Comparison of ENCODE assay signal across 23 cellular contexts in the genomic region with DNA sequence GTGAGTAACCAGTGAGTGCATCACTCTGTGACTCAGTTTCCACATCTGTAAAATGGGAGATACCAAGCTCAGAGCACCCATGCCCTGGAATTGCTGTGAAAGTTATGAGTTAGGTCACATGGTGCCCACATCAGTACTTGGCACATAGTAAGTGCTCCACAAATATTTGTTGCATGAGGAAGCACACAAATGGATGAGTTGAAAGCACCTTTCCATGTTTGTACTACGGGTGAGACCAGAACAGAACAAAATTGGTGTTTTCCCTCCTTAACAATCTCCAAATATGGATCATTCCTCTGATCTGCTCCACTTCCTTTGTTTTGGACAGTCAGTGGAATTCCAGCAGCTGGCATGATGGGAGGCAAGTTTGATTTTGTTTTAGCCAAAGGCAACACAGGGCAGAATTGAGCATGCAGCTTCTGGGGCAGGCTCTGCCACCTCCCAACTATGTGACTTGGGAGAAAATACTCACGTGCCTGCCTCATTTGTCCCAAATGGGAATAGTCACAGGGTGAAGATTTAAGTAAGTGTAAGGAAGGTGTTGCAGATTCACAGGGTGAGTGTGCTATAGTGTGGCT.
DNase-seq lines count a peak whose midpoint lies in the region; ATAC-seq, FAIRE-seq and TF ChIP-seq lines count a peak whose summit lies in the region.
"Had no signal": no experiment of that assay in that cellular context is flagged by ENCODE, and none has a peak within 500 bp of the region (broad histone marks: within the 10 kb centered on the region; RNA-seq: fewer than 3 reads in every experiment).

No MANE protein-coding gene starts in this region.

- CTCF ChIA-PET in HepG2 (lab: Yijun Ruan, JAX; ENCODE audit: low intra/inter-chr PET ratio, low total read pairs) = no interaction called here

- no peaks in the 10 kb centered on the region for H4K20me1 ChIP-seq in HepG2 (ENCODE audit: insufficient read depth, low read length)
- H4K20me1 ChIP-seq: BLaER1 had no signal

- in situ Hi-C loops in HepG2 (cut with HindIII; ENCODE audit: extremely low pct_ligation_motif_present, low pct_unique_long_range_greater_than_20kb) = no loop called here

- TF ChIP-seq POLR2A in HepG2 (IDR thresholded peaks at IDR 0.05; ENCODE audit: insufficient read depth in 1 of 2, low read depth in 2 of 2, low read length in 2 of 2) (no peak), right lobe of liver (IDR thresholded peaks at IDR 0.05) (no peak)

- no peak overlapping the region for H3K9ac ChIP-seq in HepG2 (ENCODE audit: insufficient read depth, low read depth, low read length)
- H3K9ac ChIP-seq: BLaER1 had no signal

- H3K9me3 Mint-ChIP-seq in progenitor cell of endocrine pancreas (ENCODE audit: low read depth) = no peaks in the 10 kb centered on the region
- H3K9me3 Mint-ChIP-seq: GM23338 had no signal

- TF ChIP-seq CTCF in HepG2 (CRISPR knock-in tag; IDR thresholded peaks at IDR 0.05) = no peak
- no peak for TF ChIP-seq CTCF in right lobe of liver (IDR thresholded peaks at IDR 0.05)
- TF ChIP-seq CTCF in left lung (IDR thresholded peaks at IDR 0.05) = no peak
- TF ChIP-seq CTCF in progenitor cell of endocrine pancreas (IDR thresholded peaks at IDR 0.05; ENCODE audit: unreplicated experiment) = no peak

- intact Hi-C loops in HepG2 (cut with micrococcal nuclease; ENCODE audit: unreplicated experiment) (no loop called here), right lobe of liver (cut with DNase I) (no loop called here), left lung (cut with DNase I) (no loop called here)

- no peak overlapping the region for H2AFZ ChIP-seq in HepG2 (ENCODE audit: low read length)
- H2AFZ ChIP-seq: GM23338 had no signal

- H3K9me3 ChIP-seq in HepG2 (ENCODE audit: low read length) (no peaks in the 10 kb centered on the region), right lobe of liver (no peaks in the 10 kb centered on the region), left lung (no peaks in the 10 kb centered on the region)
- H3K9me3 ChIP-seq: BLaER1 had no signal

- H3K4me1 ChIP-seq in HepG2 (ENCODE audit: insufficient read depth, low read length) (peaks cover 52% of the 10 kb centered on the region), right lobe of liver (peaks cover 0 to 22% (median 0%) of the 10 kb centered on the region in 4 donors), left lung (peaks cover 6 to 16% of the 10 kb centered on the region in 2 donors)

- H3K4me3 ChIP-seq in HepG2 (replicated peaks in 1 of 3; ENCODE audit: insufficient read depth in 1 of 3, low read depth in 2 of 3, low read length in 3 of 3) (no peak overlapping the region), right lobe of liver (no peak overlapping the region), left lung (no peak overlapping the region)
- H3K4me3 ChIP-seq: BLaER1, GM23338, SK-N-MC had no signal

- FAIRE-seq in HepG2 (lab: Jason Lieb, UNC) = no peak
- FAIRE-seq: GM12891 had no signal

- H3K4me2 ChIP-seq in HepG2 (ENCODE audit: low read depth, low read length) = no peak overlapping the region
- H3K4me2 ChIP-seq: GM23338 had no signal

- ATAC-seq in HepG2 = no peak
- ATAC-seq in right lobe of liver = no peak
- peak; percentile 58 for ATAC-seq in left lung
- no peak for ATAC-seq in HG03280 (IDR thresholded peaks at IDR 0.05; ENCODE audit: unreplicated experiment)
- ATAC-seq: GM23338 had no signal

- H3K27me3 ChIP-seq in HepG2 (ENCODE audit: control insufficient read depth in 1 of 2, insufficient read depth in 2 of 2, low read length in 2 of 2) (peaks cover 0 to 12% of the 10 kb centered on the region in 2 experiments; a peak in 3 of 5 replicates), right lobe of liver (no peaks in the 10 kb centered on the region), left lung (no peaks in the 10 kb centered on the region)

- H3K4me3 Mint-ChIP-seq in progenitor cell of endocrine pancreas (ENCODE audit: low read depth) = no peak overlapping the region
- H3K4me3 Mint-ChIP-seq: CD4-positive, alpha-beta memory T cell; GM23338 had no signal

- peaks cover 41% of the 10 kb centered on the region for H3K4me1 Mint-ChIP-seq in progenitor cell of endocrine pancreas (ENCODE audit: low read depth)
- H3K4me1 Mint-ChIP-seq: CD4-positive, alpha-beta memory T cell had no signal

- H3K79me2 ChIP-seq in HepG2 (ENCODE audit: insufficient read depth, low read length) = no peaks in the 10 kb centered on the region

- H3K27ac Mint-ChIP-seq in progenitor cell of endocrine pancreas = peak overlapping the region; percentile 43
- H3K27ac Mint-ChIP-seq: CD4-positive, alpha-beta memory T cell; GM23338 had no signal

- peaks cover 10% of the 10 kb centered on the region for H3K27me3 Mint-ChIP-seq in progenitor cell of endocrine pancreas

- DNase-seq in HepG2 (ENCODE audit: low spot score) = peak; percentile 35
- DNase-seq in right lobe of liver = no peak
- DNase-seq in left lung = no peak
- DNase-seq in progenitor cell of endocrine pancreas (ENCODE audit: low spot score, unreplicated experiment) = no peak
- DNase-seq in cortex of kidney (lab: John Stamatoyannopoulos, UW) = no peak
- DNase-seq in stimulated activated naive CD4-positive, alpha-beta T cell treated with Interleukin-2 at 50 U/mL for 16 hours (lab: John Stamatoyannopoulos, UW) = no peak
- no peak for DNase-seq in stimulated activated CD4-positive, alpha-beta T cell treated with anti-CD3 and anti-CD28 coated beads, Interleukin-2, amount 100 ng/mL, for 24 hours
- DNase-seq: ACHN; CD4-positive, alpha-beta memory T cell; HCEC 1CT; MM.1S; NCI-H1048; NCI-H1417 treated with DMSO at 0.1 percent for 48 hours; NCI-H187; NCI-H446; NCI-H526 treated with DMSO at 0.1 percent for 48 hours; SHP77 had no signal

- no peaks in the 10 kb centered on the region for H3K36me3 Mint-ChIP-seq in progenitor cell of endocrine pancreas (ENCODE audit: insufficient read depth)
- H3K36me3 Mint-ChIP-seq: CD4-positive, alpha-beta memory T cell had no signal

- no peak overlapping the region for H3K27ac ChIP-seq in HepG2 (ENCODE audit: extremely low read length, insufficient read depth, low read length)
- no peak overlapping the region for H3K27ac ChIP-seq in right lobe of liver
- H3K27ac ChIP-seq in left lung = no peak overlapping the region
- H3K27ac ChIP-seq: 22Rv1, BLaER1, SK-N-MC had no signal

- TF ChIP-seq EP300 in HepG2 (IDR thresholded peaks at IDR 0.05; ENCODE audit: low read depth in 2 of 2, low read length in 2 of 2) (no peak), HepG2 (CRISPR knock-in tag; IDR thresholded peaks at IDR 0.05; ENCODE audit: borderline replicate concordance) (no peak)

- no peaks in the 10 kb centered on the region for H3K36me3 ChIP-seq in HepG2 (replicated peaks in 1 of 2; ENCODE audit: control insufficient read depth in 1 of 2, insufficient read depth in 2 of 2, low read length in 2 of 2)
- no peaks in the 10 kb centered on the region for H3K36me3 ChIP-seq in right lobe of liver
- no peaks in the 10 kb centered on the region for H3K36me3 ChIP-seq in left lung
- H3K36me3 ChIP-seq: BLaER1 had no signal

- POLR2A ChIA-PET in HepG2 (lab: Yijun Ruan, JAX) = no interaction called here

- no TSS peak for BruUV-seq in HepG2 (replicated peaks; lab: Mats Ljungman, UMichigan)

- WGBS in HepG2 (ENCODE audit: low lambda C conversion rate) = 17% methylated on average over 2 of the region's 2 CpGs
- 71% methylated on average over 2 of the region's 2 CpGs for WGBS in right lobe of liver (ENCODE audit: insufficient coverage, low coverage, low lambda C conversion rate, missing lambda C conversion rate)

- no peak for TF ChIP-seq RAD21 in HepG2 (CRISPR knock-in tag; IDR thresholded peaks at IDR 0.05)

TF ChIP-seq in HepG2, 621 proteins besides CTCF, POLR2A, EP300 and RAD21:
- TF ChIP-seq PAX8 (CRISPR knock-in tag; IDR thresholded peaks at IDR 0.05; ENCODE audit: borderline replicate concordance) = no peak
- TF ChIP-seq ZNF629 (CRISPR knock-in tag; conservative IDR thresholded peaks at IDR 0.05) = peak; percentile 72
